24 cellular contexts compared by ENCODE assay signal in genomic region chrX:106278951-106279350, GRCh38.
"Had no signal": no experiment of that assay in that cellular context is flagged by ENCODE, and none has a peak within 500 bp of the region (broad histone marks: within the 10 kb centered on the region; RNA-seq: fewer than 3 reads in every experiment).

No MANE protein-coding gene starts in this region.

- H2AFZ ChIP-seq: neural progenitor cell, parathyroid adenoma had no signal

- DNase-seq: cortex of kidney; foreskin melanocyte; glutamatergic neuron; heart right ventricle; hippocampal formation; islet precursor cell; kidney glomerular epithelial cell; left lung; mesendoderm; midbrain; naive thymus-derived CD4-positive, alpha-beta T cell; right lobe of liver; stimulated activated CD4-positive, alpha-beta T cell treated with anti-CD3 and anti-CD28 coated beads, Interleukin-12 subunit alpha, Interleukin-12 subunit beta, amount 100 ng/mL, for 4 hours; stimulated activated CD4-positive, alpha-beta T cell treated with anti-CD3 and anti-CD28 coated beads, Interleukin-2, amount 100 ng/mL, for 24 hours; stimulated activated CD4-positive, alpha-beta T cell treated with anti-CD3 and anti-CD28 coated beads, Interleukin-4, amount 100 ng/mL, for 24 hours; stimulated activated naive CD4-positive, alpha-beta T cell treated with Interleukin-2 at 50 U/mL for 16 hours; substantia nigra; testis; tibial artery had no signal

- ATAC-seq: heart right ventricle; left lung; naive thymus-derived CD4-positive, alpha-beta T cell; right lobe of liver; stimulated activated effector memory CD8-positive, alpha-beta T cell treated with anti-CD3 and anti-CD28 coated beads, Interleukin-12 subunit alpha, Interleukin-12 subunit beta, amount 100 ng/mL, for 72 hours had no signal

- H3K9me3 ChIP-seq: esophagus muscularis mucosa, heart right ventricle, left lung, right lobe of liver, testis, tibial artery had no signal

- H3K36me3 ChIP-seq: esophagus muscularis mucosa, heart right ventricle, left lung, neural progenitor cell, right lobe of liver, tibial artery had no signal

- H3K27ac ChIP-seq: esophagus muscularis mucosa, heart right ventricle, left lung, neural progenitor cell, parathyroid adenoma, right lobe of liver, testis, tibial artery had no signal

- H3K4me1 ChIP-seq: esophagus muscularis mucosa, heart right ventricle, left lung, neural progenitor cell, parathyroid adenoma, right lobe of liver, testis, tibial artery had no signal

- H3K4me3 ChIP-seq: esophagus muscularis mucosa, heart right ventricle, left lung, neural progenitor cell, right lobe of liver, smooth muscle cell, testis, tibial artery had no signal

- H3K27me3 ChIP-seq: esophagus muscularis mucosa, left lung, neural progenitor cell, right lobe of liver, testis, tibial artery had no signal

- H3K4me2 ChIP-seq: neural progenitor cell, smooth muscle cell had no signal

- H3K79me2 ChIP-seq: parathyroid adenoma had no signal
